19 cellular contexts compared by ENCODE assay signal in genomic region chr4:19748470-19748869, GRCh38.
DNase-seq lines count a peak whose midpoint lies in the region; ATAC-seq and TF ChIP-seq lines count a peak whose summit lies in the region.
"Had no signal": no experiment of that assay in that cellular context is flagged by ENCODE, and none has a peak within 500 bp of the region (broad histone marks: within the 10 kb centered on the region; RNA-seq: fewer than 3 reads in every experiment).

No MANE protein-coding gene starts in this region.

- peak overlapping the region; percentile 74 for H3K27ac Mint-ChIP-seq in MCF 10A (ENCODE audit: low read depth, unreplicated experiment)
- peak overlapping the region; percentile 10 to 87 (median 87) for H3K27ac Mint-ChIP-seq in nephron
- H3K27ac Mint-ChIP-seq: activated CD4-positive, alpha-beta T cell treated with anti-CD3 and anti-CD28 coated beads, Interleukin-2, amount 10 ng/mL, durations not matched to agents 7 days and 5 days; activated T-helper 2 cell treated with anti-CD3 and anti-CD28 coated beads, Interferon-gamma antibody, Interleukin-2, Interleukin-4, amounts not matched to agents 10 μg/mL and 5 μg/mL and 100 μg/mL, durations not matched to agents 14 hours and 24 hours and 36 hours; T-helper 1 cell treated with Interleukin-12 subunit alpha and Interleukin-12 subunit beta and Interleukin-4 antibody, amounts not matched to agents 30 μg/mL and 1 μg/mL, for 36 hours had no signal

- POLR2A ChIA-PET in MCF 10A (lab: Yijun Ruan, JAX): interaction anchor here (1.4 kb wide), 1 partner anchor 27 kb away, joined by 6 read pairs; no protein-coding TSS in a partner anchor

- in situ Hi-C loops in mammary epithelial cell (cut with MboI; ENCODE audit: low sequenced_read_pairs in 2 of 2): no loop called here

- ATAC-seq in GM21529 (IDR thresholded peaks at IDR 0.05; ENCODE audit: unreplicated experiment): no peak
- ATAC-seq in GM19395 (IDR thresholded peaks at IDR 0.05; ENCODE audit: unreplicated experiment): no peak
- ATAC-seq: foreskin keratinocyte; K562; left colon; stimulated activated naive CD8-positive, alpha-beta T cell treated with anti-CD3 and anti-CD28 coated beads, Interleukin-15, Interleukin-2, amounts not matched to agents 100 U/mL and 50 U/mL, for 24 hours had no signal

- no peaks in the 10 kb centered on the region for H3K79me2 ChIP-seq in mammary epithelial cell (ENCODE audit: insufficient read depth, low read length)
- H3K79me2 ChIP-seq: parathyroid adenoma had no signal

- H3K27ac ChIP-seq in mammary epithelial cell (ENCODE audit: insufficient read depth, low read depth, low read length): no peak overlapping the region
- H3K27ac ChIP-seq: 22Rv1, foreskin keratinocyte, parathyroid adenoma had no signal

- intact Hi-C loops in MCF 10A (cut with micrococcal nuclease) (no loop called here), mammary epithelial cell (cut with micrococcal nuclease) (no loop called here)

- BruUV-seq in MCF 10A (replicated peaks; lab: Mats Ljungman, UMichigan): no TSS peak
- BruUV-seq in mammary epithelial cell (replicated peaks; lab: Mats Ljungman, UMichigan): no TSS peak

- H3K9me3 ChIP-seq in mammary epithelial cell (replicated peaks; ENCODE audit: insufficient read depth, low read length): no peaks in the 10 kb centered on the region

- dilution Hi-C loops in mammary epithelial cell (cut with HindIII; ENCODE audit: low sequenced_read_pairs): no loop called here

- H3K36me3 ChIP-seq in mammary epithelial cell (ENCODE audit: insufficient read depth, low read length): no peaks in the 10 kb centered on the region

- WGBS in mammary epithelial cell (ENCODE audit: low coverage, missing lambda C conversion rate): 14% methylated on average over 3 of the region's 3 CpGs

- H3K27me3 Mint-ChIP-seq in MCF 10A (ENCODE audit: insufficient read depth, unreplicated experiment) (no peaks in the 10 kb centered on the region), nephron (ENCODE audit: low read depth) (peaks cover 3% of the 10 kb centered on the region)
- H3K27me3 Mint-ChIP-seq: activated CD4-positive, alpha-beta T cell treated with anti-CD3 and anti-CD28 coated beads, Interleukin-2, amount 10 ng/mL, durations not matched to agents 7 days and 5 days had no signal

- H3K4me1 Mint-ChIP-seq in MCF 10A (ENCODE audit: insufficient read depth, unreplicated experiment) (no peaks in the 10 kb centered on the region), nephron (peaks cover 33% of the 10 kb centered on the region)
- H3K4me1 Mint-ChIP-seq: activated CD4-positive, alpha-beta T cell treated with anti-CD3 and anti-CD28 coated beads, Interleukin-2, amount 10 ng/mL, durations not matched to agents 7 days and 5 days had no signal

- no peaks in the 10 kb centered on the region for H3K27me3 ChIP-seq in mammary epithelial cell (ENCODE audit: insufficient read depth, low read length)
- H3K27me3 ChIP-seq: foreskin keratinocyte had no signal

- no peak overlapping the region for H2AFZ ChIP-seq in mammary epithelial cell (ENCODE audit: low read depth, low read length)
- H2AFZ ChIP-seq: parathyroid adenoma had no signal

- H3K9ac ChIP-seq in mammary epithelial cell (ENCODE audit: insufficient read depth, low read length): no peak overlapping the region
- H3K9ac ChIP-seq: parathyroid adenoma had no signal

- H3K4me3 ChIP-seq in mammary epithelial cell (replicated peaks in 1 of 3; ENCODE audit: insufficient read depth in 1 of 3, low read depth in 2 of 3, low read length in 3 of 3) (no peak overlapping the region), fibroblast of mammary gland (ENCODE audit: control insufficient read depth, low read depth, low read length) (no peak overlapping the region)
- H3K4me3 ChIP-seq: K562 had no signal

- H3K36me3 Mint-ChIP-seq in MCF 10A (ENCODE audit: insufficient read depth, unreplicated experiment) (peaks cover 5% of the 10 kb centered on the region), nephron (ENCODE audit: low read depth) (no peaks in the 10 kb centered on the region)

- H3K4me2 ChIP-seq in mammary epithelial cell (ENCODE audit: insufficient read depth, low read depth, low read length): no peak overlapping the region

- H3K9me3 Mint-ChIP-seq in MCF 10A (ENCODE audit: unreplicated experiment): peaks cover 8% of the 10 kb centered on the region
- H3K9me3 Mint-ChIP-seq in nephron: no peaks in the 10 kb centered on the region

- no peaks in the 10 kb centered on the region for H3K4me1 ChIP-seq in mammary epithelial cell (ENCODE audit: insufficient read depth, low read length)
- H3K4me1 ChIP-seq: foreskin keratinocyte, parathyroid adenoma had no signal

- DNase-seq in MCF 10A (ENCODE audit: unreplicated experiment) (peak; percentile 68), mammary epithelial cell (no peak), fibroblast of mammary gland (ENCODE audit: low read depth) (peak; percentile 91), NCI-H187 treated with DMSO at 0.1 percent for 48 hours (lab: John Stamatoyannopoulos, UW) (no peak), NCI-H526 (lab: John Stamatoyannopoulos, UW) (no peak)
- DNase-seq: activated CD4-positive, alpha-beta T cell treated with anti-CD3 and anti-CD28 coated beads, Interleukin-2, amount 10 ng/mL, durations not matched to agents 7 days and 5 days; central memory CD4-positive, alpha-beta T cell; foreskin keratinocyte; stimulated activated CD4-positive, alpha-beta T cell treated with anti-CD3 and anti-CD28 coated beads, Interleukin-4, amount 100 ng/mL, for 1 hour; stimulated activated naive CD8-positive, alpha-beta T cell treated with anti-CD3 and anti-CD28 coated beads, Interleukin-15, Interleukin-2, amounts not matched to agents 100 U/mL and 50 U/mL, for 24 hours had no signal

- CTCF ChIA-PET in MCF 10A (lab: Yijun Ruan, JAX) (interaction anchor here (0.6 to 0.7 kb wide), 2 partner anchors 43 to 1987 kb away, joined by 3 to 4 read pairs; no protein-coding TSS in a partner anchor), mammary epithelial cell (lab: Charles Lee; ENCODE audit: low non-redundant PET) (no interaction called here)

- H3K4me3 Mint-ChIP-seq in MCF 10A (ENCODE audit: unreplicated experiment) (no peak overlapping the region), nephron (no peak overlapping the region)
- H3K4me3 Mint-ChIP-seq: activated CD4-positive, alpha-beta T cell treated with anti-CD3 and anti-CD28 coated beads, Interleukin-2, amount 10 ng/mL, durations not matched to agents 7 days and 5 days; T-helper 1 cell treated with Interleukin-12 subunit alpha and Interleukin-12 subunit beta and Interleukin-4 antibody, amounts not matched to agents 30 μg/mL and 1 μg/mL, for 36 hours had no signal

- H4K20me1 ChIP-seq in mammary epithelial cell (ENCODE audit: insufficient read depth, low read length): no peaks in the 10 kb centered on the region

- TF ChIP-seq CTCF in MCF 10A (IDR thresholded peaks at IDR 0.05; ENCODE audit: unreplicated experiment) (no peak), mammary epithelial cell (conservative IDR thresholded peaks at IDR 0.05 in 1 of 2, IDR thresholded peaks at IDR 0.05 in 1 of 2; ENCODE audit: extremely low read depth in 1 of 2, insufficient read depth in 1 of 2, low read depth in 1 of 2, low read length in 2 of 2) (no peak), fibroblast of mammary gland (conservative IDR thresholded peaks at IDR 0.05; ENCODE audit: control insufficient read depth, insufficient read depth, low read depth, low read length) (no peak), nephron (IDR thresholded peaks at IDR 0.05; ENCODE audit: unreplicated experiment in 3 of 3) (no peak)

Comparison
In these comparisons a context has a peak if more than half of its experiments do, and no peak if none do; other contexts are left out.
1. DNase-seq: peak in MCF 10A (single experiment) and fibroblast of mammary gland (single experiment); none in mammary epithelial cell (single experiment), NCI-H187 treated with DMSO at 0.1 percent for 48 hours (single experiment) and NCI-H526 (0 of 2).